Comparison of ENCODE assay signal across 2 cellular contexts in genomic region chr5:142482207-142482606, GRCh38.
A peak's percentile ranks its signal among the peaks of the same experiment; 100 is the strongest.
TF ChIP-seq lines count a peak whose summit lies in the region.

No MANE protein-coding gene starts in this region.

TF ChIP-seq in H1, 55 proteins besides CTCF, POLR2A, EP300 and RAD21 (continued from another document):
- TF ChIP-seq BCL11A (IDR thresholded peaks at IDR 0.05; ENCODE audit: low read depth in 2 of 2, low read length in 2 of 2) (no peak), NANOG (IDR thresholded peaks at IDR 0.05; ENCODE audit: insufficient read depth, low read depth, low read length, poor library complexity, severe bottlenecking) (no peak), KDM5A (IDR thresholded peaks at IDR 0.05; ENCODE audit: low read length) (no peak), GABPA (IDR thresholded peaks at IDR 0.05; ENCODE audit: borderline replicate concordance, insufficient read depth, low read length) (no peak), FOSL1 (IDR thresholded peaks at IDR 0.05; ENCODE audit: insufficient read depth, low read depth, low read length) (no peak), TAF1 (IDR thresholded peaks at IDR 0.05; ENCODE audit: low read depth, low read length) (no peak), YY1 (IDR thresholded peaks at IDR 0.05; ENCODE audit: low read depth, low read length) (no peak), HDAC6 (IDR thresholded peaks at IDR 0.05; ENCODE audit: low read depth, low read length) (no peak), POLR2AphosphoS5 (IDR thresholded peaks at IDR 0.05; ENCODE audit: low read depth, low read length) (no peak), CREB1 (IDR thresholded peaks at IDR 0.05) (no peak), SP2 (IDR thresholded peaks at IDR 0.05; ENCODE audit: low read length) (no peak)

TF ChIP-seq in liver, 16 proteins besides CTCF, POLR2A, EP300 and RAD21:
- TF ChIP-seq ZBTB33 (IDR thresholded peaks at IDR 0.05) (no peak), EGR1 (IDR thresholded peaks at IDR 0.05; ENCODE audit: low read depth in 2 of 2) (no peak), ATF3 (IDR thresholded peaks at IDR 0.05) (peak; percentile 51), GABPA (IDR thresholded peaks at IDR 0.05 in 1 of 2, conservative IDR thresholded peaks at IDR 0.05 in 1 of 2) (no peak), YY1 (IDR thresholded peaks at IDR 0.05) (peak; percentile 12), JUND (IDR thresholded peaks at IDR 0.05) (peak; percentile 63 to 76), RXRA (IDR thresholded peaks at IDR 0.05) (peak; percentile 40 to 62), HNF4G (IDR thresholded peaks at IDR 0.05) (peak; percentile 92), REST (IDR thresholded peaks at IDR 0.05) (no peak), TAF1 (conservative IDR thresholded peaks at IDR 0.05) (no peak), FOXA1 (IDR thresholded peaks at IDR 0.05) (peak; percentile 32), NR2F2 (IDR thresholded peaks at IDR 0.05) (no peak), FOXA2 (IDR thresholded peaks at IDR 0.05) (peak; percentile 49), MAX (IDR thresholded peaks at IDR 0.05) (peak; percentile 49), SP1 (IDR thresholded peaks at IDR 0.05) (peak; percentile 82), HNF4A (conservative IDR thresholded peaks at IDR 0.05) (peak; percentile 90 to 96)
